ENCODE assay signal across 17 cellular contexts in genomic region chr5:161507591-161507990, GRCh38. TPM values are rescaled to one million over a fixed set of nuclear protein-coding genes. Genes with fewer than 3 reads are reported as not detected.
DNase-seq lines count a peak whose midpoint lies in the region; ATAC-seq lines count a peak whose summit lies in the region.
"Had no signal": no experiment of that assay in that cellular context is flagged by ENCODE, and none has a peak within 500 bp of the region (broad histone marks: within the 10 kb centered on the region; RNA-seq: fewer than 3 reads in every experiment).

No MANE protein-coding gene starts in this region.

- no peak overlapping the region for H3K4me3 Mint-ChIP-seq in activated naive CD4-positive, alpha-beta T cell treated with anti-CD3 and anti-CD28 coated beads for 36 hours
- H3K4me3 Mint-ChIP-seq: activated naive CD4-positive, alpha-beta T cell treated with anti-CD3 and anti-CD28 coated beads, Interleukin-2, amount 50 U/mL, for 24 hours had no signal

- no peak overlapping the region for H3K27ac Mint-ChIP-seq in activated naive CD4-positive, alpha-beta T cell treated with anti-CD3 and anti-CD28 coated beads for 36 hours
- H3K27ac Mint-ChIP-seq: activated naive CD4-positive, alpha-beta T cell treated with anti-CD3 and anti-CD28 coated beads, Interleukin-2, amount 50 U/mL, for 24 hours had no signal

- ATAC-seq in GM19468 (IDR thresholded peaks at IDR 0.05; ENCODE audit: extremely low read depth, unreplicated experiment), result peak; percentile 36
- peak; percentile 76 for ATAC-seq in HG03159 (IDR thresholded peaks at IDR 0.05; ENCODE audit: unreplicated experiment)
- ATAC-seq: left cardiac atrium had no signal

- intact Hi-C loops in activated naive CD4-positive, alpha-beta T cell treated with anti-CD3 and anti-CD28 coated beads for 36 hours (cut with micrococcal nuclease), result no loop called here
- intact Hi-C loops in posterior cingulate gyrus (cut with DNase I), result no loop called here

- H3K4me1 Mint-ChIP-seq in activated naive CD4-positive, alpha-beta T cell treated with anti-CD3 and anti-CD28 coated beads for 36 hours (ENCODE audit: low read depth), result no peaks in the 10 kb centered on the region
- H3K4me1 Mint-ChIP-seq: activated naive CD4-positive, alpha-beta T cell treated with anti-CD3 and anti-CD28 coated beads, Interleukin-2, amount 50 U/mL, for 24 hours had no signal

- CTCF ChIA-PET in activated naive CD4-positive, alpha-beta T cell treated with anti-CD3 and anti-CD28 coated beads for 36 hours (lab: Charles Lee), result no interaction called here

- H3K36me3 Mint-ChIP-seq in activated naive CD4-positive, alpha-beta T cell treated with anti-CD3 and anti-CD28 coated beads for 36 hours (ENCODE audit: low read depth), result no peaks in the 10 kb centered on the region
- H3K36me3 Mint-ChIP-seq: activated naive CD4-positive, alpha-beta T cell treated with anti-CD3 and anti-CD28 coated beads, Interleukin-2, amount 50 U/mL, for 24 hours had no signal

- H3K27me3 Mint-ChIP-seq in activated naive CD4-positive, alpha-beta T cell treated with anti-CD3 and anti-CD28 coated beads for 36 hours (ENCODE audit: low read depth), result no peaks in the 10 kb centered on the region
- H3K27me3 Mint-ChIP-seq: activated naive CD4-positive, alpha-beta T cell treated with anti-CD3 and anti-CD28 coated beads, Interleukin-2, amount 50 U/mL, for 24 hours had no signal

- H3K9me3 Mint-ChIP-seq in activated naive CD4-positive, alpha-beta T cell treated with anti-CD3 and anti-CD28 coated beads for 36 hours, result peaks cover 1% of the 10 kb centered on the region

- DNase-seq in NCI-H1048 (lab: John Stamatoyannopoulos, UW) (peak; percentile 7), myocyte (ENCODE audit: low read depth) (peak; percentile 22), activated T-cell treated with anti-CD3 and anti-CD28 coated beads for 4 hours (no peak), NCI-H2029 (lab: John Stamatoyannopoulos, UW) (no peak), posterior cingulate gyrus (no peak)
- DNase-seq in activated naive CD4-positive, alpha-beta T cell treated with anti-CD3 and anti-CD28 coated beads for 36 hours, result no peak
- DNase-seq: C1 segment of cervical spinal cord; H7; hypothalamus; left cardiac atrium; Right ventricle myocardium superior; stimulated activated CD4-positive, alpha-beta T cell treated with anti-CD3 and anti-CD28 coated beads, Interleukin-12 subunit alpha, Interleukin-12 subunit beta, amount 100 ng/mL, for 4 hours had no signal

RNA-seq across cellular contexts. Expression of gene GABRB2, which starts 38.9 kb away (rescaled TPM):
- total RNA-seq in myocyte, result 0.64 and 1.9 TPM in 2 replicates
- 0.01 TPM for polyA plus RNA-seq in myocyte (2012)
- total RNA-seq in activated naive CD4-positive, alpha-beta T cell treated with anti-CD3 and anti-CD28 coated beads for 36 hours, result not detected
- total RNA-seq: osteocyte; Right ventricle myocardium superior; T-helper 2 cell treated with Interferon-gamma antibody and Interleukin-4, amounts not matched to agents 100 ng/mL and 5 ng/mL, for 36 hours had no signal

Comparison
In these comparisons a context has a peak if more than half of its experiments do, and no peak if none do; other contexts are left out.
1. DNase-seq: peak in NCI-H1048 (single experiment) and myocyte (single experiment); none in activated T-cell treated with anti-CD3 and anti-CD28 coated beads for 4 hours (single experiment), activated naive CD4-positive, alpha-beta T cell treated with anti-CD3 and anti-CD28 coated beads for 36 hours (single experiment), NCI-H2029 (single experiment) and posterior cingulate gyrus (0 of 10).